In the genomic region with DNA sequence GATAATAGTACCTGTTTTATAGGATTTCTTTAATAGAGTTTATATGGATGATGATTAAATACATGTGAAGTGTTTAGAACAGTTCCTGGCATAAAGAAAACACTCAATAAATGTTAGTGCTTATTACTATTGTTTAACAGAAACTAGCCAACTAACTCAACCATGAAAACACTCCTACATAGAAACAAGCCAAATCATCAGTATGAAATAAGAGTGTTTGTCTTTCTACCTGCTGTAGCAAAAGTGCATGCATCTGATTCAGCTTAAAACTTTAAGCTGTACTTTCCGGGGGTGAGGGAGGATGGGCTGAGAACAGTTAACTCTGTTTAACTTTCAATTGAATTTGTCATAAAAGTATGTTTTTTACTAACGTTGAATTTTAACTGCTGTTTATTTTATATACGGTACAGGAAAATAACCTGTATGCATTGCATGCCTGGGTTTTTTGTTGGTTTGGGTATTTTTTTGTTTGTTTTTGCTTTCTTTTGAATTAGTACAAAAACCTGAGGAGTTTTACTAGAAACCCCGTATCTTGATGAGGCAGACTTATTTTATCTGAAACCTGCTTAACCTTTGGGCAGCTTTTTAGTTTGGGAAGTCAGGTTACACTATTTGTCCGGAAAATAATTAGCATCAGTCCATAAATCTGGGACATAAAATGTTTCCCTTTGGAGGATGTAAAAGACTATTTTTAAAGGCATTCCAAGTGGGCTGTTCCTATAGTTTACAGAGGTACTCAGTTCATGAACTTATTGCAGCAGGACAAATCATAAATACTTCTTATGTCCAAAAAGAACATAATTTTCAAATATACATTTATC, we compare ENCODE assay signal across 1 cellular context.
TF ChIP-seq lines count a peak whose summit lies in the region.

No MANE protein-coding gene starts in this region.

TF ChIP-seq in HEK293, 187 proteins besides CTCF, POLR2A, EP300 and RAD21 (continued from another document):
- 0 out of 2 replicates have a peak, but pooled peaks have one; percentile 42 for TF ChIP-seq TRIM28 (IDR thresholded peaks at IDR 0.05; ENCODE audit: borderline replicate concordance, low read length)
- no peak for TF ChIP-seq ZNF24 (tag by site-specific recombination; IDR thresholded peaks at IDR 0.05)
